ENCODE assay signal across 2 cellular contexts in the genomic region with DNA sequence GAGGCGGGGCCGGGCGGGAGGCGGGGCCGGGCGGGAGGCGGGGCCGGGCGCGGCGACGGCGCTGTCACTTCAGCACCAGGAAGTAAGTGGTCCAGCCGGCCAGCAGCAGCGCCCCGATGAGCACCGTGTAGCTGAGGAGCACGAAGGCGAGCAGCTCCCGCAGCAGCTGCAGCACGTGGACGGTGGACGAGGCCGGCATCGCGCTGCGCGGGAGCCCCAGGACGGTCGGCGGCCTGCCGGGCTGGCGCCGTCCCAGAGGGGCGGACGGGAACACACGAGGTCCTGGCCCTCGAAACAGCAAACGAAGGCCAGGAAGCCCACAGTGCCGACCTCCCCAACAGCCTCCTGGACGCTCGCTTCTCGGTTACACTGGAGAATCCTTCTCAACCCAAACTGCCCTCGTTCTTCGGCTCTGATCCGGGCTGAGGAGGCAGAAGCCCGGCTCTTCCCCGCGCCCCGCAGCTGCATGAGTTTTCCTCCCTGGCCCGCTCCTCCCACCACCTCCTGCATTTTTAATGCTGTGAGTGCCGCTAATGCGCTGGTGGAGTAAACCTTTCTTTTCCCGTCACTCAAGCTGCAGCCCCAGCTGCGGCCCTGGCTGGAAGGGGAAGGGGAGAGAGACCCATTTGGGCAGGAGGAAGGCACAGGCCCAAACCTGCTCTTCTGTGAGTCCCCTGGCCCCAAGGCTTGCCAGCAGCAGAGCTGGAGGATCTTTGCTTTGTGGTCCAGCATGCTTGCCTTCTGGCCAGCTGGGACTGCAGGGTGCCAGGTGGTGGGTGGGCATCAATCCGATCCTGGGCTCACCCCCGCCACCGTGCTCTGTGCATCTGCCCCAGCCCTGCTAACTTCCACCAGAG.
TF ChIP-seq lines count a peak whose summit lies in the region.

No MANE protein-coding gene starts in this region.

TF ChIP-seq in HEK293, 187 proteins besides CTCF, POLR2A, EP300 and RAD21 (continues in another document):
- TF ChIP-seq ZFP69B (tag by site-specific recombination; IDR thresholded peaks at IDR 0.05) (no peak), ZNF239 (tag by site-specific recombination; IDR thresholded peaks at IDR 0.05) (no peak), ZNF324 (tag by site-specific recombination; IDR thresholded peaks at IDR 0.05) (no peak), ZNF677 (tag by site-specific recombination; IDR thresholded peaks at IDR 0.05) (no peak), ZNF664 (tag by site-specific recombination; IDR thresholded peaks at IDR 0.05) (no peak), ZNF433 (tag by site-specific recombination; IDR thresholded peaks at IDR 0.05; ENCODE audit: low read depth) (no peak), ZNF558 (tag by site-specific recombination; IDR thresholded peaks at IDR 0.05) (no peak), ZXDB (tag by site-specific recombination; IDR thresholded peaks at IDR 0.05) (no peak; the same call in 1 of the 2 replicates), ZEB2 (tag by site-specific recombination; IDR thresholded peaks at IDR 0.05) (no peak), ZSCAN23 (tag by site-specific recombination; IDR thresholded peaks at IDR 0.05) (no peak), TRIM28 (IDR thresholded peaks at IDR 0.05; ENCODE audit: borderline replicate concordance, low read length) (no peak), ZNF169 (tag by site-specific recombination; IDR thresholded peaks at IDR 0.05) (no peak), ZNF626 (tag by site-specific recombination; IDR thresholded peaks at IDR 0.05) (no peak), ZNF366 (tag by site-specific recombination; conservative IDR thresholded peaks at IDR 0.05) (no peak), TCF7L2 (IDR thresholded peaks at IDR 0.05; ENCODE audit: borderline replicate concordance, low read depth, low read length) (no peak), KLF7 (tag by site-specific recombination; IDR thresholded peaks at IDR 0.05; ENCODE audit: borderline replicate concordance) (no peak), KLF17 (tag by site-specific recombination; IDR thresholded peaks at IDR 0.05) (peak; percentile 28; the same call in 1 of the 2 replicates), YY1 (tag by site-specific recombination; IDR thresholded peaks at IDR 0.05) (0 out of 2 replicates have a peak, but pooled peaks have one; percentile 20), ZNF140 (tag by site-specific recombination; IDR thresholded peaks at IDR 0.05) (no peak), REPIN1 (tag by site-specific recombination; IDR thresholded peaks at IDR 0.05; ENCODE audit: low read depth) (no peak)
- TF ChIP-seq, protein P1, sequence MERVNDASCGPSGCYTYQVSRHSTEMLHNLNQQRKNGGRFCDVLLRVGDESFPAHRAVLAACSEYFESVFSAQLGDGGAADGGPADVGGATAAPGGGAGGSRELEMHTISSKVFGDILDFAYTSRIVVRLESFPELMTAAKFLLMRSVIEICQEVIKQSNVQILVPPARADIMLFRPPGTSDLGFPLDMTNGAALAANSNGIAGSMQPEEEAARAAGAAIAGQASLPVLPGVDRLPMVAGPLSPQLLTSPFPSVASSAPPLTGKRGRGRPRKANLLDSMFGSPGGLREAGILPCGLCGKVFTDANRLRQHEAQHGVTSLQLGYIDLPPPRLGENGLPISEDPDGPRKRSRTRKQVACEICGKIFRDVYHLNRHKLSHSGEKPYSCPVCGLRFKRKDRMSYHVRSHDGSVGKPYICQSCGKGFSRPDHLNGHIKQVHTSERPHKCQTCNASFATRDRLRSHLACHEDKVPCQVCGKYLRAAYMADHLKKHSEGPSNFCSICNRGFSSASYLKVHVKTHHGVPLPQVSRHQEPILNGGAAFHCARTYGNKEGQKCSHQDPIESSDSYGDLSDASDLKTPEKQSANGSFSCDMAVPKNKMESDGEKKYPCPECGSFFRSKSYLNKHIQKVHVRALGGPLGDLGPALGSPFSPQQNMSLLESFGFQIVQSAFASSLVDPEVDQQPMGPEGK (tag by site-specific recombination; IDR thresholded peaks at IDR 0.05), result no peak
- TF ChIP-seq, protein P2, sequence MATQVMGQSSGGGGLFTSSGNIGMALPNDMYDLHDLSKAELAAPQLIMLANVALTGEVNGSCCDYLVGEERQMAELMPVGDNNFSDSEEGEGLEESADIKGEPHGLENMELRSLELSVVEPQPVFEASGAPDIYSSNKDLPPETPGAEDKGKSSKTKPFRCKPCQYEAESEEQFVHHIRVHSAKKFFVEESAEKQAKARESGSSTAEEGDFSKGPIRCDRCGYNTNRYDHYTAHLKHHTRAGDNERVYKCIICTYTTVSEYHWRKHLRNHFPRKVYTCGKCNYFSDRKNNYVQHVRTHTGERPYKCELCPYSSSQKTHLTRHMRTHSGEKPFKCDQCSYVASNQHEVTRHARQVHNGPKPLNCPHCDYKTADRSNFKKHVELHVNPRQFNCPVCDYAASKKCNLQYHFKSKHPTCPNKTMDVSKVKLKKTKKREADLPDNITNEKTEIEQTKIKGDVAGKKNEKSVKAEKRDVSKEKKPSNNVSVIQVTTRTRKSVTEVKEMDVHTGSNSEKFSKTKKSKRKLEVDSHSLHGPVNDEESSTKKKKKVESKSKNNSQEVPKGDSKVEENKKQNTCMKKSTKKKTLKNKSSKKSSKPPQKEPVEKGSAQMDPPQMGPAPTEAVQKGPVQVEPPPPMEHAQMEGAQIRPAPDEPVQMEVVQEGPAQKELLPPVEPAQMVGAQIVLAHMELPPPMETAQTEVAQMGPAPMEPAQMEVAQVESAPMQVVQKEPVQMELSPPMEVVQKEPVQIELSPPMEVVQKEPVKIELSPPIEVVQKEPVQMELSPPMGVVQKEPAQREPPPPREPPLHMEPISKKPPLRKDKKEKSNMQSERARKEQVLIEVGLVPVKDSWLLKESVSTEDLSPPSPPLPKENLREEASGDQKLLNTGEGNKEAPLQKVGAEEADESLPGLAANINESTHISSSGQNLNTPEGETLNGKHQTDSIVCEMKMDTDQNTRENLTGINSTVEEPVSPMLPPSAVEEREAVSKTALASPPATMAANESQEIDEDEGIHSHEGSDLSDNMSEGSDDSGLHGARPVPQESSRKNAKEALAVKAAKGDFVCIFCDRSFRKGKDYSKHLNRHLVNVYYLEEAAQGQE (tag by site-specific recombination; IDR thresholded peaks at IDR 0.05), result peak; percentile 89
- TF ChIP-seq, protein P3, sequence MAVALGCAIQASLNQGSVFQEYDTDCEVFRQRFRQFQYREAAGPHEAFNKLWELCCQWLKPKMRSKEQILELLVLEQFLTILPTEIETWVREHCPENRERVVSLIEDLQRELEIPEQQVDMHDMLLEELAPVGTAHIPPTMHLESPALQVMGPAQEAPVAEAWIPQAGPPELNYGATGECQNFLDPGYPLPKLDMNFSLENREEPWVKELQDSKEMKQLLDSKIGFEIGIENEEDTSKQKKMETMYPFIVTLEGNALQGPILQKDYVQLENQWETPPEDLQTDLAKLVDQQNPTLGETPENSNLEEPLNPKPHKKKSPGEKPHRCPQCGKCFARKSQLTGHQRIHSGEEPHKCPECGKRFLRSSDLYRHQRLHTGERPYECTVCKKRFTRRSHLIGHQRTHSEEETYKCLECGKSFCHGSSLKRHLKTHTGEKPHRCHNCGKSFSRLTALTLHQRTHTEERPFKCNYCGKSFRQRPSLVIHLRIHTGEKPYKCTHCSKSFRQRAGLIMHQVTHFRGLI (tag by site-specific recombination; IDR thresholded peaks at IDR 0.05), result no peak; the same call in 1 of the 2 replicates

TF ChIP-seq in GM12878, 131 proteins besides CTCF, POLR2A, EP300 and RAD21 (continues in another document):
- TF ChIP-seq ATF7 (IDR thresholded peaks at IDR 0.05; ENCODE audit: low read depth) (no peak), EED (IDR thresholded peaks at IDR 0.05; ENCODE audit: low read depth) (no peak), NR2C1 (IDR thresholded peaks at IDR 0.05) (no peak), STAT3 (IDR thresholded peaks at IDR 0.05; ENCODE audit: low read depth, low read length) (no peak), SIN3A (IDR thresholded peaks at IDR 0.05; ENCODE audit: low read depth, low read length) (peak; percentile 91), KAT2A (conservative IDR thresholded peaks at IDR 0.05; ENCODE audit: control insufficient read depth, low read depth, low read length) (no peak), ETV6 (conservative IDR thresholded peaks at IDR 0.05 in 1 of 2, IDR thresholded peaks at IDR 0.05 in 1 of 2; ENCODE audit: borderline replicate concordance in 1 of 2, low read depth in 1 of 2) (no peak), ZSCAN29 (IDR thresholded peaks at IDR 0.05) (no peak), RB1 (IDR thresholded peaks at IDR 0.05; ENCODE audit: borderline replicate concordance) (no peak), PKNOX1 (IDR thresholded peaks at IDR 0.05) (no peak), ZNF274 (IDR thresholded peaks at IDR 0.05; ENCODE audit: insufficient read depth, insufficient read length) (no peak), BACH1 (IDR thresholded peaks at IDR 0.05; ENCODE audit: borderline replicate concordance) (peak; percentile 46; the same call in 1 of the 2 replicates), NBN (IDR thresholded peaks at IDR 0.05) (no peak), TCF7 (IDR thresholded peaks at IDR 0.05; ENCODE audit: borderline replicate concordance) (no peak), TCF3 (IDR thresholded peaks at IDR 0.05; ENCODE audit: borderline replicate concordance, insufficient read depth, low read depth, low read length) (no peak), CEBPB (IDR thresholded peaks at IDR 0.05; ENCODE audit: borderline replicate concordance in 1 of 2, low read depth in 2 of 2, low read length in 2 of 2) (no peak), LARP7 (IDR thresholded peaks at IDR 0.05) (peak; percentile 62; the same call in 1 of the 2 replicates), ZNF384 (IDR thresholded peaks at IDR 0.05; ENCODE audit: borderline replicate concordance, low read depth, low read length) (no peak), EZH2 (IDR thresholded peaks at IDR 0.05; ENCODE audit: borderline replicate concordance, control insufficient read depth, low read depth, low read length) (no peak), CREB1 (IDR thresholded peaks at IDR 0.05; ENCODE audit: low read depth) (no peak), RUNX3 (IDR thresholded peaks at IDR 0.05; ENCODE audit: low read length) (no peak), BCL11A (IDR thresholded peaks at IDR 0.05; ENCODE audit: low read depth, low read length) (no peak), GABPA (IDR thresholded peaks at IDR 0.05; ENCODE audit: low read depth) (no peak), NFIC (IDR thresholded peaks at IDR 0.05; ENCODE audit: low read depth, low read length) (no peak), HDAC2 (IDR thresholded peaks at IDR 0.05) (no peak), HCFC1 (IDR thresholded peaks at IDR 0.05; ENCODE audit: low read length) (no peak)
- TF ChIP-seq, protein P4, sequence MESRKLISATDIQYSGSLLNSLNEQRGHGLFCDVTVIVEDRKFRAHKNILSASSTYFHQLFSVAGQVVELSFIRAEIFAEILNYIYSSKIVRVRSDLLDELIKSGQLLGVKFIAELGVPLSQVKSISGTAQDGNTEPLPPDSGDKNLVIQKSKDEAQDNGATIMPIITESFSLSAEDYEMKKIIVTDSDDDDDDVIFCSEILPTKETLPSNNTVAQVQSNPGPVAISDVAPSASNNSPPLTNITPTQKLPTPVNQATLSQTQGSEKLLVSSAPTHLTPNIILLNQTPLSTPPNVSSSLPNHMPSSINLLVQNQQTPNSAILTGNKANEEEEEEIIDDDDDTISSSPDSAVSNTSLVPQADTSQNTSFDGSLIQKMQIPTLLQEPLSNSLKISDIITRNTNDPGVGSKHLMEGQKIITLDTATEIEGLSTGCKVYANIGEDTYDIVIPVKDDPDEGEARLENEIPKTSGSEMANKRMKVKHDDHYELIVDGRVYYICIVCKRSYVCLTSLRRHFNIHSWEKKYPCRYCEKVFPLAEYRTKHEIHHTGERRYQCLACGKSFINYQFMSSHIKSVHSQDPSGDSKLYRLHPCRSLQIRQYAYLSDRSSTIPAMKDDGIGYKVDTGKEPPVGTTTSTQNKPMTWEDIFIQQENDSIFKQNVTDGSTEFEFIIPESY (IDR thresholded peaks at IDR 0.05), result no peak
- TF ChIP-seq, protein P5, sequence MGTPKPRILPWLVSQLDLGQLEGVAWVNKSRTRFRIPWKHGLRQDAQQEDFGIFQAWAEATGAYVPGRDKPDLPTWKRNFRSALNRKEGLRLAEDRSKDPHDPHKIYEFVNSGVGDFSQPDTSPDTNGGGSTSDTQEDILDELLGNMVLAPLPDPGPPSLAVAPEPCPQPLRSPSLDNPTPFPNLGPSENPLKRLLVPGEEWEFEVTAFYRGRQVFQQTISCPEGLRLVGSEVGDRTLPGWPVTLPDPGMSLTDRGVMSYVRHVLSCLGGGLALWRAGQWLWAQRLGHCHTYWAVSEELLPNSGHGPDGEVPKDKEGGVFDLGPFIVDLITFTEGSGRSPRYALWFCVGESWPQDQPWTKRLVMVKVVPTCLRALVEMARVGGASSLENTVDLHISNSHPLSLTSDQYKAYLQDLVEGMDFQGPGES (IDR thresholded peaks at IDR 0.05), result no peak
- TF ChIP-seq, protein P6, sequence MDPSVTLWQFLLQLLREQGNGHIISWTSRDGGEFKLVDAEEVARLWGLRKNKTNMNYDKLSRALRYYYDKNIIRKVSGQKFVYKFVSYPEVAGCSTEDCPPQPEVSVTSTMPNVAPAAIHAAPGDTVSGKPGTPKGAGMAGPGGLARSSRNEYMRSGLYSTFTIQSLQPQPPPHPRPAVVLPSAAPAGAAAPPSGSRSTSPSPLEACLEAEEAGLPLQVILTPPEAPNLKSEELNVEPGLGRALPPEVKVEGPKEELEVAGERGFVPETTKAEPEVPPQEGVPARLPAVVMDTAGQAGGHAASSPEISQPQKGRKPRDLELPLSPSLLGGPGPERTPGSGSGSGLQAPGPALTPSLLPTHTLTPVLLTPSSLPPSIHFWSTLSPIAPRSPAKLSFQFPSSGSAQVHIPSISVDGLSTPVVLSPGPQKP (IDR thresholded peaks at IDR 0.05; ENCODE audit: low read depth, low read length), result no peak
- TF ChIP-seq, protein P7, sequence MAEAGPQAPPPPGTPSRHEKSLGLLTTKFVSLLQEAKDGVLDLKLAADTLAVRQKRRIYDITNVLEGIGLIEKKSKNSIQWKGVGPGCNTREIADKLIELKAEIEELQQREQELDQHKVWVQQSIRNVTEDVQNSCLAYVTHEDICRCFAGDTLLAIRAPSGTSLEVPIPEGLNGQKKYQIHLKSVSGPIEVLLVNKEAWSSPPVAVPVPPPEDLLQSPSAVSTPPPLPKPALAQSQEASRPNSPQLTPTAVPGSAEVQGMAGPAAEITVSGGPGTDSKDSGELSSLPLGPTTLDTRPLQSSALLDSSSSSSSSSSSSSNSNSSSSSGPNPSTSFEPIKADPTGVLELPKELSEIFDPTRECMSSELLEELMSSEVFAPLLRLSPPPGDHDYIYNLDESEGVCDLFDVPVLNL (IDR thresholded peaks at IDR 0.05; ENCODE audit: low read depth, low read length), result no peak
- TF ChIP-seq, protein P8, sequence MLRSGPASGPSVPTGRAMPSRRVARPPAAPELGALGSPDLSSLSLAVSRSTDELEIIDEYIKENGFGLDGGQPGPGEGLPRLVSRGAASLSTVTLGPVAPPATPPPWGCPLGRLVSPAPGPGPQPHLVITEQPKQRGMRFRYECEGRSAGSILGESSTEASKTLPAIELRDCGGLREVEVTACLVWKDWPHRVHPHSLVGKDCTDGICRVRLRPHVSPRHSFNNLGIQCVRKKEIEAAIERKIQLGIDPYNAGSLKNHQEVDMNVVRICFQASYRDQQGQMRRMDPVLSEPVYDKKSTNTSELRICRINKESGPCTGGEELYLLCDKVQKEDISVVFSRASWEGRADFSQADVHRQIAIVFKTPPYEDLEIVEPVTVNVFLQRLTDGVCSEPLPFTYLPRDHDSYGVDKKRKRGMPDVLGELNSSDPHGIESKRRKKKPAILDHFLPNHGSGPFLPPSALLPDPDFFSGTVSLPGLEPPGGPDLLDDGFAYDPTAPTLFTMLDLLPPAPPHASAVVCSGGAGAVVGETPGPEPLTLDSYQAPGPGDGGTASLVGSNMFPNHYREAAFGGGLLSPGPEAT (IDR thresholded peaks at IDR 0.05; ENCODE audit: low read depth), result no peak
